In genomic region chr18:8895987-8896619, GRCh38 we compare ENCODE assay signal across 24 cellular contexts.
DNase-seq lines count a peak whose midpoint lies in the region; ATAC-seq, FAIRE-seq and TF ChIP-seq lines count a peak whose summit lies in the region.
"Had no signal": no experiment of that assay in that cellular context is flagged by ENCODE, and none has a peak within 500 bp of the region (broad histone marks: within the 10 kb centered on the region; RNA-seq: fewer than 3 reads in every experiment).

No MANE protein-coding gene starts in this region.

- WGBS in mesenchymal stem cell = 92% methylated on average over 2 of the region's 2 CpGs
- WGBS in heart left ventricle, 4 donors = 57 to 91% (median 62%) methylated on average over 2 of the region's 2 CpGs

- no peak overlapping the region for H3K4me2 ChIP-seq in mesenchymal stem cell (ENCODE audit: low read length, poor library complexity, severe bottlenecking)
- H3K4me2 ChIP-seq: hepatocyte had no signal

- POLR2A ChIA-PET in BJ (lab: Charles Lee) = interaction anchor here (0.6 kb wide), 1 partner anchor 37 kb away, joined by 3 read pairs; no protein-coding TSS in a partner anchor

- H3K4me3 Mint-ChIP-seq in stimulated activated effector memory CD8-positive, alpha-beta T cell treated with anti-CD3 and anti-CD28 coated beads, Interleukin-12 subunit alpha, Interleukin-12 subunit beta, amount 100 ng/mL, for 72 hours = no peak overlapping the region
- H3K4me3 Mint-ChIP-seq: CD8-positive, alpha-beta memory T cell; naive thymus-derived CD8-positive, alpha-beta T cell; stimulated activated naive B cell treated with anti-CD40 and anti-IgM and Interleukin-4, amounts not matched to agents 10 μg/mL and 1 μg/mL and 100 μg/mL, for 72 hours had no signal

- no peak overlapping the region for H3K4ac ChIP-seq in mesenchymal stem cell (ENCODE audit: low read depth in 1 of 2, low read length in 2 of 2)

- H3K23ac ChIP-seq in mesenchymal stem cell (ENCODE audit: low read length in 2 of 2) = no peak overlapping the region

- H3K18ac ChIP-seq in mesenchymal stem cell (ENCODE audit: low read depth in 1 of 2, low read length in 2 of 2) = no peak overlapping the region

- FAIRE-seq in bronchial epithelial cell (lab: Jason Lieb, UNC) = no peak
- FAIRE-seq: urothelium cell line had no signal

- H3K9me3 ChIP-seq in mesenchymal stem cell (ENCODE audit: control insufficient read depth, low read length) (peaks cover 9% of the 10 kb centered on the region), heart left ventricle (peaks cover 0 to 6% (median 0%) of the 10 kb centered on the region in 12 donors), tibial artery (peaks cover 0 to 4% (median 0%) of the 10 kb centered on the region in 3 donors)
- H3K9me3 ChIP-seq: right atrium auricular region had no signal

- H2BK15ac ChIP-seq in mesenchymal stem cell (ENCODE audit: low read depth, poor library complexity, severe bottlenecking) = no peak overlapping the region

- H3K4me3 ChIP-seq in BJ (ENCODE audit: low read depth, low read length) (no peak overlapping the region), bronchial epithelial cell (ENCODE audit: low read depth, low read length) (no peak overlapping the region), mesenchymal stem cell (ENCODE audit: insufficient read depth in 1 of 2, low read depth in 1 of 2, low read length in 2 of 2) (peak overlapping the region in 1 of 2 experiments; percentile 20), heart left ventricle (no peak overlapping the region), tibial artery (no peak overlapping the region)
- H3K4me3 ChIP-seq: hepatocyte, right atrium auricular region had no signal

- H3K4me1 Mint-ChIP-seq in stimulated activated effector memory CD8-positive, alpha-beta T cell treated with anti-CD3 and anti-CD28 coated beads, Interleukin-12 subunit alpha, Interleukin-12 subunit beta, amount 100 ng/mL, for 72 hours = no peaks in the 10 kb centered on the region
- H3K4me1 Mint-ChIP-seq: CD8-positive, alpha-beta memory T cell had no signal

- no peak overlapping the region for H4K8ac ChIP-seq in mesenchymal stem cell (ENCODE audit: low read length)

- no peaks in the 10 kb centered on the region for H3K36me3 ChIP-seq in BJ (ENCODE audit: control insufficient read depth, insufficient read depth, low read length)
- H3K36me3 ChIP-seq in bronchial epithelial cell (ENCODE audit: control insufficient read depth, insufficient read depth, low read length) = no peaks in the 10 kb centered on the region
- H3K36me3 ChIP-seq in mesenchymal stem cell (ENCODE audit: control insufficient read depth in 1 of 2, insufficient read depth in 2 of 2, low read depth in 1 of 2, low read length in 2 of 2) = no peaks in the 10 kb centered on the region
- H3K36me3 ChIP-seq in heart left ventricle = no peaks in the 10 kb centered on the region
- H3K36me3 ChIP-seq in tibial artery = no peaks in the 10 kb centered on the region
- H3K36me3 ChIP-seq: right atrium auricular region had no signal

- DNase-seq in BJ (ENCODE audit: low read depth) (peak; percentile 91), LHCN-M2 (ENCODE audit: low read depth) (peak; percentile 83), bronchial epithelial cell (ENCODE audit: low read depth) (peak; percentile 15), mesenchymal stem cell (peak; percentile 32), heart left ventricle (no peak), tibial artery (no peak), KBM-7 (no peak)
- no peak for DNase-seq in stimulated activated effector memory CD8-positive, alpha-beta T cell treated with anti-CD3 and anti-CD28 coated beads, Interleukin-12 subunit alpha, Interleukin-12 subunit beta, amount 100 ng/mL, for 72 hours (ENCODE audit: low spot score in 2 of 2)
- DNase-seq: activated CD4-positive, alpha-beta T cell treated with anti-CD3 and anti-CD28 coated beads, Interleukin-2, amount 50 U/mL, for 4 hours; aorta; CD8-positive, alpha-beta memory T cell; H7; naive thymus-derived CD8-positive, alpha-beta T cell; NCI-H2107; NK-92 treated with Interleukin-12 subunit alpha and Interleukin-12 subunit beta, amount 100 ng/mL, for 24 hours; SHP77 treated with DMSO at 0.1 percent for 48 hours; stimulated activated CD4-positive, alpha-beta T cell treated with anti-CD3 and anti-CD28 coated beads, Interleukin-4, amount 100 ng/mL, for 24 hours; stimulated activated naive B cell treated with anti-CD40 and anti-IgM and Interleukin-4, amounts not matched to agents 10 μg/mL and 1 μg/mL and 100 μg/mL, for 72 hours had no signal

- H2AK5ac ChIP-seq in mesenchymal stem cell (ENCODE audit: low read length, severe bottlenecking) = no peak overlapping the region

- CTCF ChIA-PET in BJ (lab: Yijun Ruan, JAX) = interaction anchor here (0.5 to 1.9 kb wide), 3 partner anchors 21 to 107 kb away, joined by 3 to 5 read pairs (median 3); no protein-coding TSS in a partner anchor

- no peaks in the 10 kb centered on the region for H3K27me3 ChIP-seq in BJ (ENCODE audit: control insufficient read depth, insufficient read depth, low read length)
- H3K27me3 ChIP-seq in bronchial epithelial cell (ENCODE audit: control insufficient read depth, insufficient read depth, low read length) = no peaks in the 10 kb centered on the region
- no peaks in the 10 kb centered on the region for H3K27me3 ChIP-seq in mesenchymal stem cell (ENCODE audit: control insufficient read depth in 1 of 2, insufficient read depth in 1 of 2, low read length in 2 of 2)
- peaks cover 0 to 2% (median 0%) of the 10 kb centered on the region in 9 donors for H3K27me3 ChIP-seq in heart left ventricle
- H3K27me3 ChIP-seq in tibial artery = no peaks in the 10 kb centered on the region
- H3K27me3 ChIP-seq: hepatocyte, right atrium auricular region had no signal

- no peak overlapping the region for H2BK5ac ChIP-seq in mesenchymal stem cell (ENCODE audit: low read depth, low read length, poor library complexity, severe bottlenecking)

- H3K27ac Mint-ChIP-seq in stimulated activated effector memory CD8-positive, alpha-beta T cell treated with anti-CD3 and anti-CD28 coated beads, Interleukin-12 subunit alpha, Interleukin-12 subunit beta, amount 100 ng/mL, for 72 hours = no peak overlapping the region
- H3K27ac Mint-ChIP-seq: activated T-helper 2 cell treated with anti-CD3 and anti-CD28 coated beads, Interferon-gamma antibody, Interleukin-2, Interleukin-4, amounts not matched to agents 10 μg/mL and 5 μg/mL and 100 μg/mL, durations not matched to agents 14 hours and 24 hours and 36 hours; CD8-positive, alpha-beta memory T cell; stimulated activated naive B cell treated with anti-CD40 and anti-IgM and Interleukin-4, amounts not matched to agents 10 μg/mL and 1 μg/mL and 100 μg/mL, for 72 hours had no signal

- TF ChIP-seq POLR2A in heart left ventricle (IDR thresholded peaks at IDR 0.05) = no peak

- peak overlapping the region; percentile 54 for H3K9ac ChIP-seq in mesenchymal stem cell (ENCODE audit: low read length)

- in situ Hi-C loops in KBM-7 (cut with MboI; ENCODE audit: low pct_unique_long_range_greater_than_20kb, low sequenced_read_pairs) = loop anchor here (10.0 kb wide), 1 partner anchor 51 kb away; no protein-coding TSS in a partner anchor

- TF ChIP-seq CTCF in BJ (IDR thresholded peaks at IDR 0.05; ENCODE audit: insufficient read depth, low read depth, low read length) = no peak
- no peak for TF ChIP-seq CTCF in bronchial epithelial cell (IDR thresholded peaks at IDR 0.05; ENCODE audit: insufficient read depth, low read length, severe bottlenecking)
- no peak for TF ChIP-seq CTCF in heart left ventricle (IDR thresholded peaks at IDR 0.05)
- no peak for TF ChIP-seq CTCF in tibial artery (IDR thresholded peaks at IDR 0.05)

- H3K79me1 ChIP-seq in mesenchymal stem cell (replicated peaks; ENCODE audit: low read length, poor library complexity, severe bottlenecking) = no peaks in the 10 kb centered on the region

- H2BK120ac ChIP-seq in mesenchymal stem cell (ENCODE audit: low read depth, low read length) = no peak overlapping the region

- no peak overlapping the region for H2BK12ac ChIP-seq in mesenchymal stem cell (ENCODE audit: low read length in 2 of 2)

- H3K4me1 ChIP-seq in mesenchymal stem cell (ENCODE audit: control insufficient read depth, insufficient read depth, low read depth, low read length) = peaks cover 2% of the 10 kb centered on the region
- H3K4me1 ChIP-seq in heart left ventricle = no peaks in the 10 kb centered on the region
- H3K4me1 ChIP-seq in tibial artery = no peaks in the 10 kb centered on the region
- H3K4me1 ChIP-seq: right atrium auricular region had no signal

- intact Hi-C loops in heart left ventricle (cut with DNase I) = no loop called here
- intact Hi-C loops in tibial artery (cut with DNase I; ENCODE audit: low total_unique reads) = no loop called here

- no peak overlapping the region for H3K27ac ChIP-seq in mesenchymal stem cell (ENCODE audit: low read length, poor library complexity, severe bottlenecking)
- no peak overlapping the region for H3K27ac ChIP-seq in heart left ventricle
- no peak overlapping the region for H3K27ac ChIP-seq in tibial artery
- H3K27ac ChIP-seq: hepatocyte, HL-60, right atrium auricular region had no signal

- ATAC-seq in heart left ventricle = no peak
- ATAC-seq in stimulated activated effector memory CD8-positive, alpha-beta T cell treated with anti-CD3 and anti-CD28 coated beads, Interleukin-12 subunit alpha, Interleukin-12 subunit beta, amount 100 ng/mL, for 72 hours = no peak
- ATAC-seq: left lobe of liver; naive thymus-derived CD8-positive, alpha-beta T cell; stimulated activated naive B cell treated with anti-CD40 and anti-IgM and Interleukin-4, amounts not matched to agents 10 μg/mL and 1 μg/mL and 100 μg/mL, for 72 hours had no signal

- no peak overlapping the region for H2AFZ ChIP-seq in mesenchymal stem cell (ENCODE audit: low read depth, low read length)
- H2AFZ ChIP-seq: hepatocyte had no signal

- H3K9me3 Mint-ChIP-seq in stimulated activated effector memory CD8-positive, alpha-beta T cell treated with anti-CD3 and anti-CD28 coated beads, Interleukin-12 subunit alpha, Interleukin-12 subunit beta, amount 100 ng/mL, for 72 hours = no peaks in the 10 kb centered on the region
- H3K9me3 Mint-ChIP-seq: activated T-helper 2 cell treated with anti-CD3 and anti-CD28 coated beads, Interferon-gamma antibody, Interleukin-2, Interleukin-4, amounts not matched to agents 10 μg/mL and 5 μg/mL and 100 μg/mL, durations not matched to agents 14 hours and 24 hours and 36 hours; CD8-positive, alpha-beta memory T cell had no signal

- no peak overlapping the region for H3K14ac ChIP-seq in mesenchymal stem cell (ENCODE audit: low read length in 2 of 2)

- no peak overlapping the region for H4K91ac ChIP-seq in mesenchymal stem cell (ENCODE audit: low read length)

- H3K36me3 Mint-ChIP-seq in stimulated activated effector memory CD8-positive, alpha-beta T cell treated with anti-CD3 and anti-CD28 coated beads, Interleukin-12 subunit alpha, Interleukin-12 subunit beta, amount 100 ng/mL, for 72 hours = no peaks in the 10 kb centered on the region
- H3K36me3 Mint-ChIP-seq: CD8-positive, alpha-beta memory T cell; stimulated activated naive B cell treated with anti-CD40 and anti-IgM and Interleukin-4, amounts not matched to agents 10 μg/mL and 1 μg/mL and 100 μg/mL, for 72 hours had no signal

Comparison
In these comparisons a context has a peak if more than half of its experiments do, and no peak if none do; other contexts are left out.
1. DNase-seq: peak in BJ (single experiment), LHCN-M2 (single experiment), bronchial epithelial cell (single experiment) and mesenchymal stem cell (single experiment); none in heart left ventricle (0 of 5), tibial artery (0 of 2), KBM-7 (single experiment) and stimulated activated effector memory CD8-positive, alpha-beta T cell treated with anti-CD3 and anti-CD28 coated beads, Interleukin-12 subunit alpha, Interleukin-12 subunit beta, amount 100 ng/mL, for 72 hours (0 of 2).